In the genomic region with DNA sequence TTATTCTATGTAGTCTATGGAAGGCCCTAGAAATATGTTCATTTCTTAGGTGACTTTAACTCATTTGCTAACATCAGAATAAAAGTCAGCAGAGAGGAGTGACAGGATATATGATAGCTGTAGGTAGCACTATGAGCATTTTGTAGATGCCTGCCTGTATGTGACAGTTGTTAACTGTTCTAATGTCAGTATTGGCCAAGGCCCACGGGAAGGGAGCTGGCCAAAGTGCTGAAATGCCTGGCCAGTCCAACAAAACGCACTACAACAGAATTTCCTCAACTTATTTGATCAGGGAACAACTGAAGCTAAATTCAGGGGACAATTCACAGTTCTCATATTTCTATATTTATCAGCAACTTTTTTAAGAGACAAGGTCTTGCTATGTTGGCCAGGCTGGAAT, we compare ENCODE assay signal across 11 cellular contexts. TPM values are rescaled to one million over a fixed set of nuclear protein-coding genes. Genes with fewer than 3 reads are reported as not detected.
DNase-seq lines count a peak whose midpoint lies in the region; ATAC-seq and TF ChIP-seq lines count a peak whose summit lies in the region.
"Had no signal": no experiment of that assay in that cellular context is flagged by ENCODE, and none has a peak within 500 bp of the region (broad histone marks: within the 10 kb centered on the region; RNA-seq: fewer than 3 reads in every experiment).

No MANE protein-coding gene starts in this region.

- no peaks in the 10 kb centered on the region for H3K36me3 ChIP-seq in MM.1S (replicated peaks; ENCODE audit: insufficient read depth, low read length)
- H3K36me3 ChIP-seq in right lobe of liver: no peaks in the 10 kb centered on the region
- no peaks in the 10 kb centered on the region for H3K36me3 ChIP-seq in suprapubic skin
- H3K36me3 ChIP-seq: HAP-1 had no signal

- H3K4me3 ChIP-seq in MM.1S (ENCODE audit: low read length) (no peak overlapping the region), right lobe of liver (no peak overlapping the region), suprapubic skin (no peak overlapping the region)
- H3K4me3 ChIP-seq: HAP-1 had no signal

- peaks cover 11% of the 10 kb centered on the region for H3F3A ChIP-seq in MM.1S (ENCODE audit: insufficient read depth, low read length)

- H3K4me2 ChIP-seq in MM.1S (ENCODE audit: low read depth, low read length): no peak overlapping the region

- no peaks in the 10 kb centered on the region for H3K27me3 ChIP-seq in MM.1S (replicated peaks; ENCODE audit: insufficient read depth, low read length)
- H3K27me3 ChIP-seq in right lobe of liver: no peaks in the 10 kb centered on the region
- H3K27me3 ChIP-seq in suprapubic skin: no peaks in the 10 kb centered on the region

- peak; percentile 27 for DNase-seq in ELR (ENCODE audit: low read depth)
- DNase-seq in MM.1S: peak; percentile 66
- peak; percentile 5 for DNase-seq in amniotic epithelial cell (ENCODE audit: low read depth)
- peak in 1 of 3 donors; percentile 57 for DNase-seq in right lobe of liver
- DNase-seq in suprapubic skin (ENCODE audit: low spot score in 2 of 2): no peak
- no peak for DNase-seq in C1 segment of cervical spinal cord (lab: John Stamatoyannopoulos, UW)
- DNase-seq: NCI-H1092 had no signal

- ATAC-seq in right lobe of liver (peak in 3 of 4 donors; percentile 50 to 71 (median 53)), GM19395 (IDR thresholded peaks at IDR 0.05; ENCODE audit: unreplicated experiment) (no peak), HG03097 (IDR thresholded peaks at IDR 0.05; ENCODE audit: low FRiP score, unreplicated experiment) (no peak)

- intact Hi-C loops in right lobe of liver (cut with DNase I): no loop called here

- H4K20me1 ChIP-seq in MM.1S (ENCODE audit: insufficient read depth, low read length): no peaks in the 10 kb centered on the region

- no peak for TF ChIP-seq CTCF in MM.1S (IDR thresholded peaks at IDR 0.05; ENCODE audit: low read length)
- TF ChIP-seq CTCF in right lobe of liver (IDR thresholded peaks at IDR 0.05): no peak
- no peak for TF ChIP-seq CTCF in suprapubic skin (IDR thresholded peaks at IDR 0.05)

- 0% methylated on average over 2 of the region's 2 CpGs for WGBS in right lobe of liver (ENCODE audit: insufficient coverage, low coverage, low lambda C conversion rate, missing lambda C conversion rate)
- 0% methylated on average over 2 of the region's 2 CpGs for WGBS in suprapubic skin

- no peaks in the 10 kb centered on the region for H3K9me2 ChIP-seq in MM.1S (replicated peaks; ENCODE audit: insufficient read depth, low read length)

- H3K27ac ChIP-seq in MM.1S (ENCODE audit: low read length) (no peak overlapping the region), right lobe of liver (no peak overlapping the region), suprapubic skin (no peak overlapping the region)
- H3K27ac ChIP-seq: VCaP had no signal

- H3K4me1 ChIP-seq in MM.1S (ENCODE audit: low read length): peaks cover 13% of the 10 kb centered on the region
- H3K4me1 ChIP-seq in right lobe of liver: no peaks in the 10 kb centered on the region
- H3K4me1 ChIP-seq in suprapubic skin: no peaks in the 10 kb centered on the region
- H3K4me1 ChIP-seq: HAP-1 had no signal

- H2AFZ ChIP-seq in MM.1S (ENCODE audit: low read length): no peak overlapping the region

- TF ChIP-seq EP300 in suprapubic skin (IDR thresholded peaks at IDR 0.05): no peak

- peaks cover 13% of the 10 kb centered on the region for H3K79me2 ChIP-seq in MM.1S (ENCODE audit: low read length)

- TF ChIP-seq POLR2A in right lobe of liver (IDR thresholded peaks at IDR 0.05): no peak
- TF ChIP-seq POLR2A in suprapubic skin (IDR thresholded peaks at IDR 0.05): no peak

- no peaks in the 10 kb centered on the region for H3K9me3 ChIP-seq in MM.1S (replicated peaks; ENCODE audit: insufficient read depth, low read length)
- no peaks in the 10 kb centered on the region for H3K9me3 ChIP-seq in right lobe of liver
- no peaks in the 10 kb centered on the region for H3K9me3 ChIP-seq in suprapubic skin
- H3K9me3 ChIP-seq: HAP-1 had no signal

- no peak overlapping the region for H3K9ac ChIP-seq in MM.1S (ENCODE audit: low read length)

RNA-seq across cellular contexts. Expression of gene SV2C, which starts 20.8 kb away (rescaled TPM):
- total RNA-seq in right lobe of liver (under 1 TPM in 4 of 6 experiments, not detected in 2; under 0.01 to 0.05 (median 0.01) TPM), suprapubic skin (under 1 TPM in 3 of 4 donors, not detected in 1; 0.16 to 0.30 (median 0.23) TPM)

Comparison
In these comparisons a context has a peak if more than half of its experiments do, and no peak if none do; other contexts are left out.
1. DNase-seq: peak in ELR (single experiment), MM.1S (single experiment) and amniotic epithelial cell (single experiment); none in suprapubic skin (0 of 2) and C1 segment of cervical spinal cord (0 of 14).
2. ATAC-seq: peak in right lobe of liver (3 of 4); none in GM19395 (single experiment) and HG03097 (single experiment).